In genomic region chr20:57690525-57690924, GRCh38 we compare ENCODE assay signal across 20 cellular contexts.
"Had no signal": no experiment of that assay in that cellular context is flagged by ENCODE, and none has a peak within 500 bp of the region (broad histone marks: within the 10 kb centered on the region; RNA-seq: fewer than 3 reads in every experiment).

No MANE protein-coding gene starts in this region.

- H3K27me3 Mint-ChIP-seq: activated CD4-positive, alpha-beta T cell treated with anti-CD3 and anti-CD28 coated beads for 36 hours; activated naive CD8-positive, alpha-beta T cell had no signal

- ATAC-seq: activated CD4-positive, alpha-beta T cell treated with anti-CD3 and anti-CD28 coated beads for 36 hours; left lobe of liver had no signal

- H3K36me3 ChIP-seq: cardiac muscle cell, stomach had no signal

- H3K27ac Mint-ChIP-seq: activated CD4-positive, alpha-beta T cell treated with anti-CD3 and anti-CD28 coated beads for 36 hours; activated naive CD8-positive, alpha-beta T cell; nephron progenitor cell had no signal

- H3K9me3 ChIP-seq: stomach, testis had no signal

- H3K27ac ChIP-seq: cardiac muscle cell, stomach, testis had no signal

- DNase-seq: activated CD4-positive, alpha-beta T cell treated with anti-CD3 and anti-CD28 coated beads for 36 hours; activated CD4-positive, alpha-beta T cell treated with anti-CD3 and anti-CD28 coated beads, Interleukin-2, amount 50 U/mL, for 48 hours; activated gamma-delta T cell treated with Interleukin-2 at 50 U/mL for 16 hours; dermis blood vessel endothelial cell; effector memory CD4-positive, alpha-beta T cell; foreskin fibroblast; hippocampal formation; nephron progenitor cell; occipital lobe; posterior cingulate gyrus; retina; stimulated activated CD4-positive, alpha-beta T cell treated with anti-CD3 and anti-CD28 coated beads, Interleukin-4, amount 100 ng/mL, for 1 hour; stomach; T-helper 2 cell; testis had no signal

- H3K4me3 Mint-ChIP-seq: activated CD4-positive, alpha-beta T cell treated with anti-CD3 and anti-CD28 coated beads for 36 hours; activated naive CD8-positive, alpha-beta T cell; nephron progenitor cell had no signal

- H3K9me3 Mint-ChIP-seq: nephron progenitor cell had no signal

- H3K36me3 Mint-ChIP-seq: activated naive CD8-positive, alpha-beta T cell had no signal

- H3K27me3 ChIP-seq: cardiac muscle cell, stomach, testis had no signal

- H3K4me3 ChIP-seq: cardiac muscle cell, lung, skin epidermis, stomach, testis had no signal
